Comparison of ENCODE assay signal across 8 cellular contexts in the genomic region with DNA sequence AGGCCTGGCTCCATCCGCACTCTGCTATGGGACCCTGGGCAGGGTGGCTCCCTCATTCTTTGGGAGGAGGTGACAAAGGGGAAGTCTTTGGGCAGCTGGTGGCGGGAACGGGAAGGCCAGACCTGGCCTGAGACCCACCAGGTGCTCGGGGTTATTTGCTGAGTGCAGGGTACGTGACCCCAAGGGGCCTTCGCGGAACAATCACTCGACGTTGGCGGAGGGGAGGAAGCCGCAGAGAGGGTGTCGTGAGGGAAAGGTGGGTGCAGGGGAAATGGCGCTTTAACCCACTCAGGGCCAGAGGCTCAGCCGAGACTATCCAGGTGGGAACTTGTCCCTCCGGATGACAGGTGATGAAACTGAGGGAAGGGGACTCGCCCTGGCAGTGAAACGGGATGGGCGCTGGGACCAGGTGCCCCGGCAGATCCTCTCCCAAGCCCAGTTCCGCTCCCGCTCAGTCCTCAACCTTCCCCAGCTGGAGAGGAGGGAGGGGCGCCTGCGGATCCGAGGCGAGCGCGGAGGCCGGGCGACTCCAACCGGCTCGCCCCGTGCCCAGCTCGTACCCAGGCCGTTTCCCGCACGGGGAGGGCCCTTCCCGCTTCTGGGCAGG. TPM values are rescaled to one million over a fixed set of nuclear protein-coding genes. Genes with fewer than 3 reads are reported as not detected.
A peak's percentile ranks its signal among the peaks of the same experiment; 100 is the strongest.
DNase-seq lines count a peak whose midpoint lies in the region; ATAC-seq, FAIRE-seq and TF ChIP-seq lines count a peak whose summit lies in the region.

No MANE protein-coding gene starts in this region.

- H3K9me3 ChIP-seq in heart right ventricle, result no peaks in the 10 kb centered on the region
- no peaks in the 10 kb centered on the region for H3K9me3 ChIP-seq in gastrocnemius medialis

- 2 to 3% methylated on average over 31 to 37 of the region's 37 CpGs for WGBS in heart right ventricle, 2 donors

- in situ Hi-C loops in gastrocnemius medialis (cut with MboI; ENCODE audit: low sequenced_read_pairs in 4 of 4), result loop anchor here in 1 of 4 donors (10.0 kb wide), 1 partner anchor 55 kb away; no protein-coding TSS in a partner anchor

- FAIRE-seq in GM12891 (lab: Jason Lieb, UNC), result peak; percentile 88

- no peak for DNase-seq in GM12891 (ENCODE audit: insufficient read length, low spot score)
- no peak for DNase-seq in heart right ventricle
- DNase-seq in gastrocnemius medialis, result no peak
- no peak for DNase-seq in head of caudate nucleus
- DNase-seq in NCI-H446 (lab: John Stamatoyannopoulos, UW), result no peak
- DNase-seq in GM03348 (ENCODE audit: low spot score), result no peak
- DNase-seq in NOMO-1 (lab: John Stamatoyannopoulos, UW; ENCODE audit: unreplicated experiment in 2 of 2), result no peak

- peak overlapping the region; percentile 32; the same call in 1 of the 2 replicates for H3K27ac ChIP-seq in VCaP
- peak overlapping the region; percentile 91 to 100 (median 98) for H3K27ac ChIP-seq in heart right ventricle
- H3K27ac ChIP-seq in gastrocnemius medialis, result peak overlapping the region; percentile 76 to 89 (median 82)

- TF ChIP-seq CTCF in VCaP (conservative IDR thresholded peaks at IDR 0.05) (no peak), heart right ventricle (IDR thresholded peaks at IDR 0.05) (no peak), gastrocnemius medialis (IDR thresholded peaks at IDR 0.05 in 4 of 5, conservative IDR thresholded peaks at IDR 0.05 in 1 of 5) (no peak)

- ATAC-seq in heart right ventricle (peak; percentile 37 to 66 (median 52)), gastrocnemius medialis (peak; percentile 38 to 49)

- H3K36me3 ChIP-seq in heart right ventricle, result peaks cover 0 to 10% (median 0%) of the 10 kb centered on the region in 9 donors
- no peaks in the 10 kb centered on the region for H3K36me3 ChIP-seq in gastrocnemius medialis

- H3K4me1 ChIP-seq in heart right ventricle (peaks cover 14 to 56% (median 44%) of the 10 kb centered on the region in 9 donors), gastrocnemius medialis (peaks cover 14 to 20% of the 10 kb centered on the region in 2 donors)

- intact Hi-C loops in heart right ventricle (cut with DNase I), result loop anchor here in 6 of 10 donors (2.0 to 10.0 kb wide), 6 partner anchors 21 to 57 kb away; no protein-coding TSS in a partner anchor
- intact Hi-C loops in gastrocnemius medialis (cut with DNase I; ENCODE audit: low total_unique reads), result loop anchor here (2.0 kb wide), 1 partner anchor 57 kb away; no protein-coding TSS in a partner anchor
- intact Hi-C loops in head of caudate nucleus (cut with DNase I), result no loop called here

- TF ChIP-seq POLR2A in GM12891 (IDR thresholded peaks at IDR 0.05; ENCODE audit: low read depth, low read length), result no peak
- TF ChIP-seq POLR2A in gastrocnemius medialis (IDR thresholded peaks at IDR 0.05), result no peak

- H3K4me3 ChIP-seq in heart right ventricle, result peak overlapping the region; percentile 73 to 100 (median 99)
- peak overlapping the region; percentile 66 to 91 (median 78) for H3K4me3 ChIP-seq in gastrocnemius medialis

- H3K27me3 ChIP-seq in heart right ventricle, result peaks cover 0 to 55% (median 0%) of the 10 kb centered on the region in 7 donors
- H3K27me3 ChIP-seq in gastrocnemius medialis, result no peaks in the 10 kb centered on the region

TF ChIP-seq in GM12891, 5 proteins besides CTCF, POLR2A, EP300 and RAD21:
- TF ChIP-seq POU2F2 (IDR thresholded peaks at IDR 0.05; ENCODE audit: low read depth, low read length), result no peak
- TF ChIP-seq TAF1 (IDR thresholded peaks at IDR 0.05; ENCODE audit: low read depth, low read length), result no peak
- peak; percentile 29; the same call in 1 of the 2 replicates for TF ChIP-seq SPI1 (IDR thresholded peaks at IDR 0.05; ENCODE audit: low read depth, low read length)
- no peak for TF ChIP-seq PAX5 (IDR thresholded peaks at IDR 0.05; ENCODE audit: insufficient read depth, low read length, severe bottlenecking)

RNA-seq across cellular contexts. Expression of gene A4GALT, which starts 0.9 kb away (rescaled TPM):
- 11.9 TPM for polyA plus RNA-seq in GM12891 (2012; ENCODE audit: low read depth, missing spikeins)
- total RNA-seq in heart right ventricle, result 100 to 1,000 TPM in 2 of 10 donors, 10 to 100 TPM in 8; 61.4 to 123 (median 80.6) TPM
- polyA plus RNA-seq in heart right ventricle, result 100 to 1,000 TPM in 1 of 2 donors, 10 to 100 TPM in 1; 95.0 to 167 TPM
- 10 to 100 TPM in 2 of 4 donors, 1 to 10 TPM in 2; 5.8 to 13.3 (median 8.6) TPM for total RNA-seq in gastrocnemius medialis

Comparison
In these comparisons a context has a peak if more than half of its experiments do, and no peak if none do; other contexts are left out.
1. H3K27ac ChIP-seq: peak in every context shown above with its lines; median percentile 98 in heart right ventricle; 82 in gastrocnemius medialis; 32 in VCaP.
2. RNA of gene A4GALT, which starts 0.9 kb away (total RNA-seq): 61.4 to 123 TPM in heart right ventricle; 5.8 to 13.3 TPM in gastrocnemius medialis; every median in the first group is over 4 times any median in the second.